1 cellular context compared by ENCODE assay signal in genomic region chr12:75767957-75768356, GRCh38.
TF ChIP-seq lines count a peak whose summit lies in the region.

No MANE protein-coding gene starts in this region.

TF ChIP-seq in GM23338, 12 proteins besides CTCF, POLR2A, EP300 and RAD21 (continued from another document):
- TF ChIP-seq ZNF462 (CRISPR knock-in tag; IDR thresholded peaks at IDR 0.05) (no peak), EZH2 (IDR thresholded peaks at IDR 0.05; ENCODE audit: low read depth, unreplicated experiment) (no peak), CREB1 (CRISPR knock-in tag; IDR thresholded peaks at IDR 0.05; ENCODE audit: low read depth) (no peak), ZNF331 (CRISPR knock-in tag; IDR thresholded peaks at IDR 0.05; ENCODE audit: low read depth) (no peak), ZNF114 (CRISPR knock-in tag; IDR thresholded peaks at IDR 0.05) (no peak), POLR2AphosphoS5 (IDR thresholded peaks at IDR 0.05; ENCODE audit: low read depth) (no peak), EZH2phosphoT487 (IDR thresholded peaks at IDR 0.05; ENCODE audit: unreplicated experiment) (no peak), NANOG (IDR thresholded peaks at IDR 0.05; ENCODE audit: borderline replicate concordance) (no peak), REST (IDR thresholded peaks at IDR 0.05; ENCODE audit: unreplicated experiment) (no peak)
